In genomic region chr3:100105536-100105935, GRCh38 we compare ENCODE assay signal across 8 cellular contexts. TPM values are rescaled to one million over a fixed set of nuclear protein-coding genes. Genes with fewer than 3 reads are reported as not detected.
DNase-seq lines count a peak whose midpoint lies in the region; ATAC-seq and TF ChIP-seq lines count a peak whose summit lies in the region.

No MANE protein-coding gene starts in this region.

- H3K4me3 ChIP-seq in thoracic aorta (no peak overlapping the region), colonic mucosa (no peak overlapping the region)

- no peaks in the 10 kb centered on the region for H3K27me3 ChIP-seq in thoracic aorta (replicated peaks; ENCODE audit: insufficient read depth)
- no peaks in the 10 kb centered on the region for H3K27me3 ChIP-seq in colonic mucosa

- TF ChIP-seq CTCF in thoracic aorta (IDR thresholded peaks at IDR 0.05) = no peak
- no peak for TF ChIP-seq CTCF in colonic mucosa (IDR thresholded peaks at IDR 0.05)

- intact Hi-C loops in activated CD4-positive, alpha-beta memory T cell treated with anti-CD3 and anti-CD28 coated beads for 36 hours (cut with micrococcal nuclease) = loop anchor here (2.0 kb wide), 2 partner anchors 19 to 33 kb away; no protein-coding TSS in a partner anchor
- intact Hi-C loops in colonic mucosa (cut with DNase I) = no loop called here

- ATAC-seq in HG03095 (IDR thresholded peaks at IDR 0.05; ENCODE audit: unreplicated experiment) = peak; percentile 44
- no peak for ATAC-seq in thoracic aorta (ENCODE audit: insufficient number of reproducible peaks, low FRiP score, low read depth)

- peaks cover 23% of the 10 kb centered on the region for H3K36me3 Mint-ChIP-seq in activated naive CD4-positive, alpha-beta T cell treated with anti-CD3 and anti-CD28 coated beads, Interleukin-2, amount 10 ng/mL, durations not matched to agents 7 days and 5 days
- peaks cover 2% of the 10 kb centered on the region for H3K36me3 Mint-ChIP-seq in activated CD4-positive, alpha-beta memory T cell treated with anti-CD3 and anti-CD28 coated beads for 36 hours

- CTCF ChIA-PET in activated naive CD4-positive, alpha-beta T cell treated with anti-CD3 and anti-CD28 coated beads, Interleukin-2, amount 10 ng/mL, durations not matched to agents 7 days and 5 days (lab: Charles Lee) = interaction anchor here (0.7 to 3.7 kb wide), 5 partner anchors 10 to 274 kb away, joined by 3 to 18 read pairs (median 3); no protein-coding TSS in a partner anchor
- CTCF ChIA-PET in activated CD4-positive, alpha-beta memory T cell treated with anti-CD3 and anti-CD28 coated beads for 36 hours (lab: Charles Lee) = interaction anchor here (1.2 to 1.5 kb wide), 2 partner anchors 37 to 155 kb away, joined by 3 read pairs; partner anchors contain the start of gene TBC1D23

- H3K36me3 ChIP-seq in thoracic aorta (no peaks in the 10 kb centered on the region), colonic mucosa (no peaks in the 10 kb centered on the region)

- peaks cover 1% of the 10 kb centered on the region for H3K9me3 Mint-ChIP-seq in activated naive CD4-positive, alpha-beta T cell treated with anti-CD3 and anti-CD28 coated beads, Interleukin-2, amount 10 ng/mL, durations not matched to agents 7 days and 5 days
- H3K9me3 Mint-ChIP-seq in activated CD4-positive, alpha-beta memory T cell treated with anti-CD3 and anti-CD28 coated beads for 36 hours = peaks cover 2% of the 10 kb centered on the region

- POLR2A ChIA-PET in activated CD4-positive, alpha-beta memory T cell treated with anti-CD3 and anti-CD28 coated beads for 36 hours (lab: Charles Lee) = no interaction called here

- H3K27ac Mint-ChIP-seq in activated naive CD4-positive, alpha-beta T cell treated with anti-CD3 and anti-CD28 coated beads, Interleukin-2, amount 10 ng/mL, durations not matched to agents 7 days and 5 days = peak overlapping the region; percentile 71
- peak overlapping the region; percentile 69 for H3K27ac Mint-ChIP-seq in activated CD4-positive, alpha-beta memory T cell treated with anti-CD3 and anti-CD28 coated beads for 36 hours

- peaks cover 28% of the 10 kb centered on the region for H3K4me1 Mint-ChIP-seq in activated naive CD4-positive, alpha-beta T cell treated with anti-CD3 and anti-CD28 coated beads, Interleukin-2, amount 10 ng/mL, durations not matched to agents 7 days and 5 days
- peaks cover 29% of the 10 kb centered on the region for H3K4me1 Mint-ChIP-seq in activated CD4-positive, alpha-beta memory T cell treated with anti-CD3 and anti-CD28 coated beads for 36 hours (ENCODE audit: low read depth)

- no peak overlapping the region for H3K4me3 Mint-ChIP-seq in activated naive CD4-positive, alpha-beta T cell treated with anti-CD3 and anti-CD28 coated beads, Interleukin-2, amount 10 ng/mL, durations not matched to agents 7 days and 5 days
- H3K4me3 Mint-ChIP-seq in activated CD4-positive, alpha-beta memory T cell treated with anti-CD3 and anti-CD28 coated beads for 36 hours = no peak overlapping the region

- H3K9me3 ChIP-seq in thoracic aorta = no peaks in the 10 kb centered on the region
- H3K9me3 ChIP-seq in colonic mucosa = no peaks in the 10 kb centered on the region

- DNase-seq in activated naive CD4-positive, alpha-beta T cell treated with anti-CD3 and anti-CD28 coated beads, Interleukin-2, amount 10 ng/mL, durations not matched to agents 7 days and 5 days = no peak
- DNase-seq in activated naive CD4-positive, alpha-beta T cell treated with anti-CD3 and anti-CD28 coated beads, Interleukin-2, amount 50 U/mL, for 16 hours = no peak
- DNase-seq in activated CD4-positive, alpha-beta memory T cell treated with anti-CD3 and anti-CD28 coated beads for 36 hours = no peak
- DNase-seq in thoracic aorta (ENCODE audit: low spot score) (no peak), midbrain (lab: John Stamatoyannopoulos, UW) (no peak), SK-N-DZ (ENCODE audit: low spot score) (no peak), colonic mucosa (no peak)

- peaks cover 21 to 80% of the 10 kb centered on the region in 2 donors for H3K4me1 ChIP-seq in thoracic aorta (ENCODE audit: control insufficient read depth in 1 of 2, low read depth in 2 of 2)
- H3K4me1 ChIP-seq in colonic mucosa = no peaks in the 10 kb centered on the region

- no peak overlapping the region for H3K9ac ChIP-seq in colonic mucosa (ENCODE audit: low read depth in 2 of 2, low read length in 2 of 2)

- peak overlapping the region; percentile 62 to 77 for H3K27ac ChIP-seq in thoracic aorta
- H3K27ac ChIP-seq in colonic mucosa = no peak overlapping the region

- H3K27me3 Mint-ChIP-seq in activated naive CD4-positive, alpha-beta T cell treated with anti-CD3 and anti-CD28 coated beads, Interleukin-2, amount 10 ng/mL, durations not matched to agents 7 days and 5 days = no peaks in the 10 kb centered on the region
- no peaks in the 10 kb centered on the region for H3K27me3 Mint-ChIP-seq in activated CD4-positive, alpha-beta memory T cell treated with anti-CD3 and anti-CD28 coated beads for 36 hours

RNA-seq across cellular contexts. Expression of gene FILIP1L, which starts 8.8 kb away (rescaled TPM):
- total RNA-seq in activated CD4-positive, alpha-beta memory T cell treated with anti-CD3 and anti-CD28 coated beads for 36 hours = under 1 TPM; 0.10 to 0.17 TPM
- total RNA-seq in thoracic aorta (100 to 1,000 TPM; 270 to 279 TPM), colonic mucosa (10 to 100 TPM in 1 of 2 donors, 1 to 10 TPM in 1; 3.7 to 29.0 TPM)
- polyA plus RNA-seq in SK-N-DZ (2014; cell fraction: cytosol; rRNA removed) = 0.96 and 1.2 TPM in 2 replicates
- polyA plus RNA-seq in SK-N-DZ (2014; cell fraction: nucleus; rRNA removed) = 0.66 and 1.5 TPM in 2 replicates

Comparison
In these comparisons a context has a peak if more than half of its experiments do, and no peak if none do; other contexts are left out.
1. RNA of gene FILIP1L, which starts 8.8 kb away (total RNA-seq): 270 to 279 TPM in thoracic aorta; 3.7 to 29.0 TPM in colonic mucosa and 0.10 to 0.17 TPM in activated CD4-positive, alpha-beta memory T cell treated with anti-CD3 and anti-CD28 coated beads for 36 hours; every median in the first group is over 4 times any median in the second.